Comparison of ENCODE assay signal across 21 cellular contexts in genomic region chr1:10905841-10906655, GRCh38.
DNase-seq lines count a peak whose midpoint lies in the region; ATAC-seq and TF ChIP-seq lines count a peak whose summit lies in the region.
"Had no signal": no experiment of that assay in that cellular context is flagged by ENCODE, and none has a peak within 500 bp of the region (broad histone marks: within the 10 kb centered on the region; RNA-seq: fewer than 3 reads in every experiment).

No MANE protein-coding gene starts in this region.

- H3K4me3 Mint-ChIP-seq in stimulated activated naive CD8-positive, alpha-beta T cell treated with anti-CD3 and anti-CD28 coated beads, Interleukin-15, amount 100 ng/mL, for 72 hours: no peak overlapping the region
- H3K4me3 Mint-ChIP-seq: stimulated activated memory B cell treated with anti-CD40 and anti-IgM and Interleukin-4, amounts not matched to agents 10 μg/mL and 1 μg/mL and 100 μg/mL, for 72 hours; T-helper 2 cell treated with Interferon-gamma antibody and Interleukin-4, amounts not matched to agents 5 μg/mL and 100 μg/mL, for 36 hours; WTC11 had no signal

- no peak for TF ChIP-seq CTCF in HEK293 (tag by site-specific recombination; IDR thresholded peaks at IDR 0.05)

- H3K9me3 Mint-ChIP-seq in stimulated activated naive CD8-positive, alpha-beta T cell treated with anti-CD3 and anti-CD28 coated beads, Interleukin-15, amount 100 ng/mL, for 72 hours: no peaks in the 10 kb centered on the region
- H3K9me3 Mint-ChIP-seq: stimulated activated memory B cell treated with anti-CD40 and anti-IgM and Interleukin-4, amounts not matched to agents 10 μg/mL and 1 μg/mL and 100 μg/mL, for 72 hours; T-helper 2 cell treated with Interferon-gamma antibody and Interleukin-4, amounts not matched to agents 5 μg/mL and 100 μg/mL, for 36 hours; WTC11 had no signal

- H3K36me3 ChIP-seq in HEK293 (ENCODE audit: control insufficient read depth in 2 of 2, insufficient read depth in 1 of 2, low read length in 2 of 2): no peaks in the 10 kb centered on the region
- H3K36me3 ChIP-seq: Peyer's patch, right atrium auricular region had no signal

- no peaks in the 10 kb centered on the region for H3K27me3 Mint-ChIP-seq in stimulated activated naive CD8-positive, alpha-beta T cell treated with anti-CD3 and anti-CD28 coated beads, Interleukin-15, amount 100 ng/mL, for 72 hours

- CTCF ChIA-PET in HEK293 (lab: Yijun Ruan, JAX): no interaction called here

- peaks cover 28% of the 10 kb centered on the region for H3K4me1 Mint-ChIP-seq in stimulated activated naive CD8-positive, alpha-beta T cell treated with anti-CD3 and anti-CD28 coated beads, Interleukin-15, amount 100 ng/mL, for 72 hours

- H3K27ac ChIP-seq in right cardiac atrium (ENCODE audit: low read length) (no peak overlapping the region), HEK293 (ENCODE audit: extremely low read depth, low read depth, low read length) (no peak overlapping the region)
- H3K27ac ChIP-seq: C4-2B, Peyer's patch, right atrium auricular region had no signal

- H3K9me3 ChIP-seq in right cardiac atrium (ENCODE audit: control insufficient read depth, low read length) (no peaks in the 10 kb centered on the region), HEK293 (ENCODE audit: control insufficient read depth, insufficient read depth, low read depth, low read length) (no peaks in the 10 kb centered on the region)
- H3K9me3 ChIP-seq: Peyer's patch, right atrium auricular region had no signal

- no peaks in the 10 kb centered on the region for H3K27me3 ChIP-seq in right cardiac atrium (ENCODE audit: control insufficient read depth, insufficient read depth)
- H3K27me3 ChIP-seq: Peyer's patch, right atrium auricular region had no signal

- no peak for ATAC-seq in right cardiac atrium
- ATAC-seq in stimulated activated naive CD8-positive, alpha-beta T cell treated with anti-CD3 and anti-CD28 coated beads, Interleukin-15, amount 100 ng/mL, for 72 hours: peak; percentile 39
- ATAC-seq in HG02938 (IDR thresholded peaks at IDR 0.05; ENCODE audit: unreplicated experiment): no peak
- ATAC-seq: stimulated activated memory B cell treated with anti-CD40 and anti-IgM and Interleukin-4, amounts not matched to agents 10 μg/mL and 1 μg/mL and 100 μg/mL, for 72 hours; WTC11 had no signal

- no peak overlapping the region for H3K27ac Mint-ChIP-seq in stimulated activated naive CD8-positive, alpha-beta T cell treated with anti-CD3 and anti-CD28 coated beads, Interleukin-15, amount 100 ng/mL, for 72 hours
- H3K27ac Mint-ChIP-seq: stimulated activated memory B cell treated with anti-CD40 and anti-IgM and Interleukin-4, amounts not matched to agents 10 μg/mL and 1 μg/mL and 100 μg/mL, for 72 hours; T-helper 2 cell treated with Interferon-gamma antibody and Interleukin-4, amounts not matched to agents 5 μg/mL and 100 μg/mL, for 36 hours had no signal

- DNase-seq in cardiac septum (ENCODE audit: low spot score): peak; percentile 39
- no peak for DNase-seq in right cardiac atrium
- DNase-seq in UCSD-AML1 (lab: John Stamatoyannopoulos, UW; ENCODE audit: unreplicated experiment): peak; percentile 49
- no peak for DNase-seq in stimulated activated naive CD8-positive, alpha-beta T cell treated with anti-CD3 and anti-CD28 coated beads, Interleukin-15, amount 100 ng/mL, for 72 hours
- no peak for DNase-seq in EL
- DNase-seq in NOMO-1 treated with DMSO at 0.1 percent for 48 hours (lab: John Stamatoyannopoulos, UW; ENCODE audit: unreplicated experiment): no peak
- DNase-seq: activated CD4-positive, alpha-beta T cell treated with anti-CD3 and anti-CD28 coated beads, Interleukin-2, amount 50 U/mL, for 48 hours; effector CD8-positive, alpha-beta T cell; foreskin fibroblast; NCI-H146; NCI-H510A; NK-92 treated with Interleukin-12 subunit alpha and Interleukin-12 subunit beta, amount 100 ng/mL, for 24 hours; stimulated activated CD4-positive, alpha-beta T cell treated with anti-CD3 and anti-CD28 coated beads, Interleukin-4, amount 100 ng/mL, for 1 hour had no signal

- H3K4me1 ChIP-seq in right cardiac atrium (ENCODE audit: control insufficient read depth, insufficient read depth, low read length) (no peaks in the 10 kb centered on the region), HEK293 (ENCODE audit: control insufficient read depth, insufficient read depth, low read length) (peaks cover 3% of the 10 kb centered on the region; the same call in 1 of the 2 replicates)
- H3K4me1 ChIP-seq: right atrium auricular region had no signal

- intact Hi-C loops in cardiac septum (cut with DNase I): no loop called here
- intact Hi-C loops in right cardiac atrium (cut with DNase I): no loop called here

- 59% methylated on average over 16 of the region's 16 CpGs for WGBS in right cardiac atrium

- POLR2A ChIA-PET in HEK293 (lab: Yijun Ruan, JAX): no interaction called here

- H3K4me3 ChIP-seq in right cardiac atrium (ENCODE audit: low read length) (no peak overlapping the region), HEK293 (ENCODE audit: low read depth, low read length) (no peak overlapping the region)
- H3K4me3 ChIP-seq: Peyer's patch, right atrium auricular region had no signal

TF ChIP-seq in HEK293, 187 proteins besides CTCF, POLR2A, EP300 and RAD21:
- TF ChIP-seq ZFHX2 (tag by site-specific recombination; conservative IDR thresholded peaks at IDR 0.05) (0 out of 2 replicates have a peak, but pooled peaks have one; percentile 27), ZNF560 (tag by site-specific recombination; IDR thresholded peaks at IDR 0.05; ENCODE audit: borderline replicate concordance) (no peak), EGR2 (tag by site-specific recombination; IDR thresholded peaks at IDR 0.05; ENCODE audit: low read depth) (peak; percentile 24; the same call in 1 of the 2 replicates), ZNF157 (tag by site-specific recombination; IDR thresholded peaks at IDR 0.05) (no peak)
TF ChIP-seq in HEK293: peak in this region for 2.

Comparison
In these comparisons a context has a peak if more than half of its experiments do, and no peak if none do; other contexts are left out.
1. DNase-seq: peak in cardiac septum (single experiment) and UCSD-AML1 (single experiment); none in right cardiac atrium (0 of 3), stimulated activated naive CD8-positive, alpha-beta T cell treated with anti-CD3 and anti-CD28 coated beads, Interleukin-15, amount 100 ng/mL, for 72 hours (0 of 2), EL (single experiment) and NOMO-1 treated with DMSO at 0.1 percent for 48 hours (single experiment).